Comparison of ENCODE assay signal across 16 cellular contexts in genomic region chr1:211519602-211520001, GRCh38. TPM values are rescaled to one million over a fixed set of nuclear protein-coding genes. Genes with fewer than 3 reads are reported as not detected.
DNase-seq lines count a peak whose midpoint lies in the region; ATAC-seq and TF ChIP-seq lines count a peak whose summit lies in the region.
"Had no signal": no experiment of that assay in that cellular context is flagged by ENCODE, and none has a peak within 500 bp of the region (broad histone marks: within the 10 kb centered on the region; RNA-seq: fewer than 3 reads in every experiment).

No MANE protein-coding gene starts in this region.

- H3K4me3 ChIP-seq in MM.1S (ENCODE audit: low read length), result no peak overlapping the region

- H2AFZ ChIP-seq in MM.1S (ENCODE audit: low read length), result no peak overlapping the region

- H3K4me2 ChIP-seq in MM.1S (ENCODE audit: low read depth, low read length), result 0 out of 2 replicates have a peak overlapping the region, but pooled peaks have one; percentile 6

- no peak for TF ChIP-seq CTCF in MM.1S (IDR thresholded peaks at IDR 0.05; ENCODE audit: low read length)

- no peaks in the 10 kb centered on the region for H3K79me2 ChIP-seq in MM.1S (ENCODE audit: low read length)

- H4K20me1 ChIP-seq in MM.1S (ENCODE audit: insufficient read depth, low read length), result no peaks in the 10 kb centered on the region

- ATAC-seq in SK-N-SH treated with all-trans-retinoic acid at 6 μM for 48 hours, result no peak
- no peak for ATAC-seq in HG03196 (IDR thresholded peaks at IDR 0.05; ENCODE audit: unreplicated experiment)

- no peak overlapping the region for H3K9ac ChIP-seq in MM.1S (ENCODE audit: low read length)

- peak overlapping the region; percentile 21; the same call in 1 of the 2 replicates for H3K27ac ChIP-seq in MM.1S (ENCODE audit: low read length)
- H3K27ac ChIP-seq: C4-2B had no signal

- H3F3A ChIP-seq in MM.1S (ENCODE audit: insufficient read depth, low read length), result peaks cover 17% of the 10 kb centered on the region

- no peaks in the 10 kb centered on the region for H3K36me3 ChIP-seq in MM.1S (replicated peaks; ENCODE audit: insufficient read depth, low read length)
- H3K36me3 ChIP-seq: BE2C had no signal

- no peaks in the 10 kb centered on the region for H3K9me3 ChIP-seq in MM.1S (replicated peaks; ENCODE audit: insufficient read depth, low read length)
- H3K9me3 ChIP-seq: BE2C had no signal

- peaks cover 57% of the 10 kb centered on the region for H3K4me1 ChIP-seq in MM.1S (ENCODE audit: low read length)

- no peaks in the 10 kb centered on the region for H3K27me3 ChIP-seq in MM.1S (replicated peaks; ENCODE audit: insufficient read depth, low read length)
- H3K27me3 ChIP-seq: BE2C had no signal

- peak; percentile 32 for DNase-seq in COLO829 (ENCODE audit: low spot score)
- DNase-seq in MM.1S, result no peak
- peak; percentile 19 for DNase-seq in foreskin melanocyte
- peak; percentile 76 for DNase-seq in renal cortical epithelial cell (ENCODE audit: low read depth)
- no peak for DNase-seq in NCI-H2227 (lab: John Stamatoyannopoulos, UW; ENCODE audit: unreplicated experiment)
- DNase-seq: BE2C; CD4-positive, alpha-beta memory T cell; COR-L47; DMS153; DMS79 treated with DMSO at 0.1 percent for 48 hours; EL; GOT3; H9 had no signal

- H3K9me2 ChIP-seq in MM.1S (replicated peaks; ENCODE audit: insufficient read depth, low read length), result no peaks in the 10 kb centered on the region

TF ChIP-seq in SK-N-SH treated with all-trans-retinoic acid at 6 μM for 48 hours, 23 proteins besides CTCF, POLR2A, EP300 and RAD21:
- TF ChIP-seq ESRRG (CRISPR knock-in tag; IDR thresholded peaks at IDR 0.05), result no peak
- no peak for TF ChIP-seq BACH2 (CRISPR knock-in tag; IDR thresholded peaks at IDR 0.05; ENCODE audit: borderline replicate concordance)
- no peak for TF ChIP-seq ZNF70 (CRISPR knock-in tag; IDR thresholded peaks at IDR 0.05)
- no peak for TF ChIP-seq TOX (CRISPR knock-in tag; IDR thresholded peaks at IDR 0.05; ENCODE audit: borderline replicate concordance)
- TF ChIP-seq POU6F1 (CRISPR knock-in tag; IDR thresholded peaks at IDR 0.05; ENCODE audit: borderline replicate concordance, low read depth), result no peak
- TF ChIP-seq TCF4 (CRISPR knock-in tag; IDR thresholded peaks at IDR 0.05; ENCODE audit: borderline replicate concordance), result no peak
- no peak for TF ChIP-seq OSR1 (CRISPR knock-in tag; IDR thresholded peaks at IDR 0.05)
TF ChIP-seq in SK-N-SH treated with all-trans-retinoic acid at 6 μM for 48 hours: peak in this region for 0.

RNA-seq across cellular contexts. Expression of gene RD3, which starts 27.6 kb away (rescaled TPM):
- total RNA-seq in renal cortical epithelial cell, result not detected in 2 replicates
- total RNA-seq: CD4-positive, alpha-beta memory T cell; H9 had no signal

RNA-seq across cellular contexts. Expression of gene SLC30A1, which starts 59.4 kb away (rescaled TPM):
- 29.7 and 74.4 TPM in 2 replicates for total RNA-seq in renal cortical epithelial cell

Comparison
In these comparisons a context has a peak if more than half of its experiments do, and no peak if none do; other contexts are left out.
1. DNase-seq: peak in COLO829 (single experiment), foreskin melanocyte (single experiment) and renal cortical epithelial cell (single experiment); none in MM.1S (single experiment) and NCI-H2227 (single experiment).